Comparison of ENCODE assay signal across 8 cellular contexts in the genomic region with DNA sequence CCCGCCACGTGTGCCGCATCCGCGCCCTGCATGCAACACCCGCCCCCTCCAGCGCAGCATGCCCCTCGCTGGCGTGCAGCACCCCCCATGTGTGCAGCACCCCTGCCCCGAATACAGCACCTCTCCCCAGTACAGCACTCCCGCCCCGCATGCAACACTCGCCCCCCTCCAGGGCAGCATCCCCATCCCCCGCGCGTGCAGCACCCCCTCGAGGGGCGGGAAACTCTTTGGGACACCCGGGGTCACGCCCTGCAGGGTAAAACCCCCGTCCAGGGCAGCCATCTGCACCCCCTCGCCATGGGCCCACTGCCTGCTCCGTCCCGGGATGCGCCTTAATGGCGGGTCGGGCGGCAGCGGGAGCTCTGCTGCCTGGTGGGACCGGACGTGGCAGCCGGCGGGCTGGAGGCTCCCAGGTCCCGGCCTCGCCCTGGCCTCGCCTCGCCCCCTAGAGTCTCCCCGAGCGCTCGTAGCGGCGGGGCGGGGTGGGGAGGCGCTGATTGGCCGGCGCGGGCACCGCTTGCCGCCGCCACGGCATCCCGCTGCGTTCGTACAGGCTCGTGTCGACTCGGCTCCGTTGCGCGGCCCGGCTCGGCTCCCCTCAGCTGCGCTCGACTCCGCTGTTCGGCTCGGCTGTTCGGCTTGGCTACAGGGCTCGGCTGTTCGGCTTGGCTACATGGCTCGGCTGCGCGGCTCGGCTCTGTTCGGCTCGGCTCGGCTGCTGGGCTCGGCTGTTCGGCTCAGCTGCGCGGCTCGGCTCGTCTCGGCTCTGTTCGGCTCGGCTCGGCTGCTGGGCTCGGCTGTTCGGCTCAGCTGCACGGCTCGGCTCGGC. TPM values are rescaled to one million over a fixed set of nuclear protein-coding genes. Genes with fewer than 3 reads are reported as not detected.
DNase-seq lines count a peak whose midpoint lies in the region; ATAC-seq and TF ChIP-seq lines count a peak whose summit lies in the region.

No MANE protein-coding gene starts in this region.

- WGBS in hepatocyte (ENCODE audit: low lambda C conversion rate, missing lambda C conversion rate) = 1% methylated on average over 45 of the region's 92 CpGs

- H3K4me1 ChIP-seq in hepatocyte (ENCODE audit: insufficient read depth) (peaks cover 7% of the 10 kb centered on the region), rectal smooth muscle tissue (ENCODE audit: control insufficient read depth, insufficient read depth, low read length) (peaks cover 2% of the 10 kb centered on the region), uterus (peaks cover 4 to 10% of the 10 kb centered on the region in 2 donors)

- intact Hi-C loops in uterus (cut with DNase I; ENCODE audit: low total_unique reads) = no loop called here

- H3K36me3 ChIP-seq in hepatocyte (replicated peaks; ENCODE audit: insufficient read depth, low read depth) = no peaks in the 10 kb centered on the region
- H3K36me3 ChIP-seq in rectal smooth muscle tissue (ENCODE audit: control insufficient read depth, insufficient read depth, low read length) = no peaks in the 10 kb centered on the region
- no peaks in the 10 kb centered on the region for H3K36me3 ChIP-seq in uterus

- peak overlapping the region; percentile 54 for H3K4me3 ChIP-seq in GM12865 (ENCODE audit: low read depth, low read length)
- H3K4me3 ChIP-seq in hepatocyte = peak overlapping the region; percentile 65
- peak overlapping the region; percentile 74 for H3K4me3 ChIP-seq in rectal smooth muscle tissue (ENCODE audit: low read length)
- peak overlapping the region; percentile 30 to 49 for H3K4me3 ChIP-seq in uterus

- H3K9me2 ChIP-seq in hepatocyte (replicated peaks; ENCODE audit: insufficient read depth) = no peaks in the 10 kb centered on the region

- H3K27ac ChIP-seq in hepatocyte (no peak overlapping the region), rectal smooth muscle tissue (ENCODE audit: low read depth, low read length) (peak overlapping the region; percentile 58), uterus (peak overlapping the region in 1 of 2 donors; percentile 60)

- peak; percentile 87 for ATAC-seq in HG02840 (IDR thresholded peaks at IDR 0.05; ENCODE audit: low FRiP score, unreplicated experiment)

- H4K20me1 ChIP-seq in hepatocyte (ENCODE audit: insufficient read depth, poor library complexity, severe bottlenecking) = no peaks in the 10 kb centered on the region

- no peaks in the 10 kb centered on the region for H3K9me3 ChIP-seq in hepatocyte (ENCODE audit: low read depth)
- H3K9me3 ChIP-seq in uterus = no peaks in the 10 kb centered on the region

- TF ChIP-seq POLR2A in uterus (IDR thresholded peaks at IDR 0.05) = peak in 1 of 2 donors; percentile 34

- H3K79me2 ChIP-seq in hepatocyte = peaks cover 2% of the 10 kb centered on the region

- H2AFZ ChIP-seq in hepatocyte = peak overlapping the region; percentile 70

- H3K9ac ChIP-seq in rectal smooth muscle tissue (ENCODE audit: low read length) = peak overlapping the region; percentile 30

- peak overlapping the region; percentile 99 for H3K4me2 ChIP-seq in hepatocyte

- DNase-seq in GM12865 (ENCODE audit: low read depth) = peak; percentile 95
- peak; percentile 83 for DNase-seq in NCI-H1694 (lab: John Stamatoyannopoulos, UW)
- DNase-seq in T-helper 22 cell (ENCODE audit: low read depth) = peak; percentile 93
- peak; percentile 99 for DNase-seq in astrocyte of the hippocampus (ENCODE audit: low read depth, low spot score)
- peak; percentile 98 for DNase-seq in hepatocyte (ENCODE audit: low spot score)
- DNase-seq in uterus = peak; percentile 97 to 98

- H3K27me3 ChIP-seq in hepatocyte = peaks cover 18% of the 10 kb centered on the region
- peaks cover 21% of the 10 kb centered on the region for H3K27me3 ChIP-seq in rectal smooth muscle tissue (ENCODE audit: control insufficient read depth, insufficient read depth, low read length)
- peaks cover 22 to 28% of the 10 kb centered on the region in 2 donors for H3K27me3 ChIP-seq in uterus

- TF ChIP-seq CTCF in GM12865 (IDR thresholded peaks at IDR 0.05; ENCODE audit: insufficient read depth, low read depth, low read length, missing control alignments) (peak; percentile 2), hepatocyte (IDR thresholded peaks at IDR 0.05; ENCODE audit: poor library complexity) (no peak), uterus (IDR thresholded peaks at IDR 0.05) (peak in 3 of 4 experiments; percentile 23 to 57 (median 35))

RNA-seq across cellular contexts. Expression of gene BRSK2, which starts 0.4 kb away (rescaled TPM):
- total RNA-seq in hepatocyte = 4.7 and 6.8 TPM in 2 replicates
- 13.6 and 15.1 TPM in 2 replicates for polyA plus RNA-seq in hepatocyte
- total RNA-seq in uterus = 1 to 10 TPM in 2 of 4 donors, not detected in 2; 1.5 to 2.2 TPM
